Comparison of ENCODE assay signal across 1 cellular context in the genomic region with DNA sequence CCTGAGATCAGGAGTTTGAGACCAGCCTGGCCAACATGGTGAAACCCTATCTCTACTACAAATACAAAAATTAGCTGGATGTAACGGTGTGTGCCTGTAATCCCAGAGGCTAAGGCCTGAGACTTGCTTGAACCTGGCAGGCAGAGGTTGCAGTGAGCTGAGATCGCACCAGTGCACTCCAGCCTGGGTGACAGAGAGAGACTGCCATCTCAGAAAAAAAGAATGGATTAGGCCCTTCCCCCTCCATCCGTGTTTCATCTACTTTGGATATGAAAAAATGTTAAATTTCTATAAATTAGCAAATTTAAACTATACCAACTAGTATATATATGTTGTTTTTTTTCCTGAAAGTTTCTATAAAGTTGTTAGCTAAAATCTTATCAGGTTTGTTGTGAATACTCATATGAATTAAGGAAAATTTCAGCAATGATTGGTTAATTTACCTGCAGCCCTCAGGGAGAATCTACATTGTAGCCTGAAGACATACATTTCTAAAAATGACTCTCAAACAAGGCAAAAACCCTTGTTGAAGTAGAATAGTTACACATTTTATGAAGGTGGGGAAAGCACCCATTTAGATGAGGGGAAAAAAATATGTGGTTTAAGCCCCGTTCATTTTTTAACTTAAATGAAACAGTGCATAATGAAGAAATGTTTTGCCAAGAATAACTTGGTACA.
TF ChIP-seq lines count a peak whose summit lies in the region.

No MANE protein-coding gene starts in this region.

TF ChIP-seq in GM23338, 12 proteins besides CTCF, POLR2A, EP300 and RAD21:
- TF ChIP-seq, protein P1, sequence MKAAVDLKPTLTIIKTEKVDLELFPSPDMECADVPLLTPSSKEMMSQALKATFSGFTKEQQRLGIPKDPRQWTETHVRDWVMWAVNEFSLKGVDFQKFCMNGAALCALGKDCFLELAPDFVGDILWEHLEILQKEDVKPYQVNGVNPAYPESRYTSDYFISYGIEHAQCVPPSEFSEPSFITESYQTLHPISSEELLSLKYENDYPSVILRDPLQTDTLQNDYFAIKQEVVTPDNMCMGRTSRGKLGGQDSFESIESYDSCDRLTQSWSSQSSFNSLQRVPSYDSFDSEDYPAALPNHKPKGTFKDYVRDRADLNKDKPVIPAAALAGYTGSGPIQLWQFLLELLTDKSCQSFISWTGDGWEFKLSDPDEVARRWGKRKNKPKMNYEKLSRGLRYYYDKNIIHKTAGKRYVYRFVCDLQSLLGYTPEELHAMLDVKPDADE (IDR thresholded peaks at IDR 0.05) = no peak
- TF ChIP-seq STAT1 (IDR thresholded peaks at IDR 0.05; ENCODE audit: unreplicated experiment) (no peak), EZH2 (IDR thresholded peaks at IDR 0.05; ENCODE audit: low read depth, unreplicated experiment) (no peak), CREB1 (CRISPR knock-in tag; IDR thresholded peaks at IDR 0.05; ENCODE audit: low read depth) (no peak), ZNF331 (CRISPR knock-in tag; IDR thresholded peaks at IDR 0.05; ENCODE audit: low read depth) (no peak)
